In genomic region chr15:77991029-77991406, GRCh38 we compare ENCODE assay signal across 1 cellular context.
TF ChIP-seq lines count a peak whose summit lies in the region.

No MANE protein-coding gene starts in this region.

TF ChIP-seq in GM12878, 131 proteins besides CTCF, POLR2A, EP300 and RAD21 (continued from another document):
- TF ChIP-seq, protein P1, sequence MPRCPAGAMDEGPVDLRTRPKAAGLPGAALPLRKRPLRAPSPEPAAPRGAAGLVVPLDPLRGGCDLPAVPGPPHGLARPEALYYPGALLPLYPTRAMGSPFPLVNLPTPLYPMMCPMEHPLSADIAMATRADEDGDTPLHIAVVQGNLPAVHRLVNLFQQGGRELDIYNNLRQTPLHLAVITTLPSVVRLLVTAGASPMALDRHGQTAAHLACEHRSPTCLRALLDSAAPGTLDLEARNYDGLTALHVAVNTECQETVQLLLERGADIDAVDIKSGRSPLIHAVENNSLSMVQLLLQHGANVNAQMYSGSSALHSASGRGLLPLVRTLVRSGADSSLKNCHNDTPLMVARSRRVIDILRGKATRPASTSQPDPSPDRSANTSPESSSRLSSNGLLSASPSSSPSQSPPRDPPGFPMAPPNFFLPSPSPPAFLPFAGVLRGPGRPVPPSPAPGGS (IDR thresholded peaks at IDR 0.05; ENCODE audit: borderline replicate concordance, insufficient read depth, low read depth, low read length, poor library complexity, severe bottlenecking), result no peak
- TF ChIP-seq CBFB (IDR thresholded peaks at IDR 0.05; ENCODE audit: low read depth) (no peak), MTA3 (IDR thresholded peaks at IDR 0.05; ENCODE audit: borderline replicate concordance, low read length) (no peak), BHLHE40 (IDR thresholded peaks at IDR 0.05; ENCODE audit: borderline replicate concordance in 1 of 2, low read depth in 2 of 2, low read length in 1 of 2) (no peak), RBBP5 (conservative IDR thresholded peaks at IDR 0.05) (no peak), LARP7 (IDR thresholded peaks at IDR 0.05) (no peak), MYB (IDR thresholded peaks at IDR 0.05; ENCODE audit: borderline replicate concordance, low read depth, low read length) (no peak), NR2F1 (conservative IDR thresholded peaks at IDR 0.05) (no peak), PRDM15 (CRISPR knock-in tag; IDR thresholded peaks at IDR 0.05) (no peak), KDM1A (IDR thresholded peaks at IDR 0.05; ENCODE audit: borderline replicate concordance) (no peak), NFIC (IDR thresholded peaks at IDR 0.05; ENCODE audit: low read depth, low read length) (no peak), ASH2L (IDR thresholded peaks at IDR 0.05; ENCODE audit: borderline replicate concordance, low read depth) (no peak)
- TF ChIP-seq, protein P2, sequence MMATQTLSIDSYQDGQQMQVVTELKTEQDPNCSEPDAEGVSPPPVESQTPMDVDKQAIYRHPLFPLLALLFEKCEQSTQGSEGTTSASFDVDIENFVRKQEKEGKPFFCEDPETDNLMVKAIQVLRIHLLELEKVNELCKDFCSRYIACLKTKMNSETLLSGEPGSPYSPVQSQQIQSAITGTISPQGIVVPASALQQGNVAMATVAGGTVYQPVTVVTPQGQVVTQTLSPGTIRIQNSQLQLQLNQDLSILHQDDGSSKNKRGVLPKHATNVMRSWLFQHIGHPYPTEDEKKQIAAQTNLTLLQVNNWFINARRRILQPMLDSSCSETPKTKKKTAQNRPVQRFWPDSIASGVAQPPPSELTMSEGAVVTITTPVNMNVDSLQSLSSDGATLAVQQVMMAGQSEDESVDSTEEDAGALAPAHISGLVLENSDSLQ (IDR thresholded peaks at IDR 0.05), result no peak
